Comparison of ENCODE assay signal across 8 cellular contexts in genomic region chr5:138336952-138337684, GRCh38. TPM values are rescaled to one million over a fixed set of nuclear protein-coding genes. Genes with fewer than 3 reads are reported as not detected.
DNase-seq lines count a peak whose midpoint lies in the region; ATAC-seq and TF ChIP-seq lines count a peak whose summit lies in the region.

No MANE protein-coding gene starts in this region.

- H3K4me1 ChIP-seq in duodenal mucosa (ENCODE audit: control insufficient read depth in 1 of 2, insufficient read depth in 2 of 2, low read length in 2 of 2) (peaks cover 22 to 23% of the 10 kb centered on the region in 2 donors), liver (ENCODE audit: control insufficient read depth in 4 of 4, insufficient read depth in 4 of 4, low read length in 3 of 4) (peaks cover 1 to 16% (median 9%) of the 10 kb centered on the region in 4 donors)

- TF ChIP-seq CTCF in liver (IDR thresholded peaks at IDR 0.05; ENCODE audit: low read depth, low read length, missing input control) = no peak

- H3K36me3 ChIP-seq in duodenal mucosa (ENCODE audit: control insufficient read depth in 1 of 2, insufficient read depth in 2 of 2, low read length in 2 of 2) (peaks cover 5 to 9% of the 10 kb centered on the region in 2 donors), liver (ENCODE audit: control insufficient read depth in 4 of 4, insufficient read depth in 3 of 4, low read depth in 1 of 4, low read length in 3 of 4) (peaks cover 0 to 8% (median 5%) of the 10 kb centered on the region in 4 donors)

- peak overlapping the region; percentile 76 to 83 for H3K9ac ChIP-seq in duodenal mucosa (ENCODE audit: low read depth in 1 of 2, low read length in 2 of 2)
- peak overlapping the region; percentile 67 to 78 for H3K9ac ChIP-seq in liver (ENCODE audit: low read depth in 1 of 2, low read length in 2 of 2)

- WGBS in liver = 19% methylated on average over 13 of the region's 13 CpGs

- no peaks in the 10 kb centered on the region for H3K9me3 ChIP-seq in duodenal mucosa (ENCODE audit: control insufficient read depth in 1 of 2, low read length in 2 of 2)
- H3K9me3 ChIP-seq in liver (ENCODE audit: control insufficient read depth in 4 of 4, low read length in 3 of 4) = no peaks in the 10 kb centered on the region

- H3K27me3 ChIP-seq in duodenal mucosa (ENCODE audit: control insufficient read depth in 1 of 2, insufficient read depth in 2 of 2, low read length in 2 of 2) (no peaks in the 10 kb centered on the region), liver (ENCODE audit: control insufficient read depth in 4 of 4, insufficient read depth in 4 of 4, low read length in 3 of 4) (no peaks in the 10 kb centered on the region)

- ATAC-seq in GM21423 (IDR thresholded peaks at IDR 0.05; ENCODE audit: unreplicated experiment) = peak; percentile 13

- DNase-seq in EL (peak; percentile 83), HUDEP-2 (lab: John Stamatoyannopoulos, UW; ENCODE audit: unreplicated experiment in 76 of 76) (peak in 39 of 76 experiments; percentile 36 to 85 (median 69)), SKM-1 (lab: John Stamatoyannopoulos, UW; ENCODE audit: unreplicated experiment) (peak; percentile 96), stromal cell of bone marrow (ENCODE audit: low read depth) (peak; percentile 71), NCI-H1092 treated with DMSO at 0.1 percent for 48 hours (lab: John Stamatoyannopoulos, UW) (no peak)

- H3K4me3 ChIP-seq in duodenal mucosa (ENCODE audit: low read depth in 1 of 2, low read length in 2 of 2) (peak overlapping the region; percentile 86 to 88), liver (ENCODE audit: low read depth in 1 of 3, low read length in 3 of 3) (peak overlapping the region; percentile 73 to 86 (median 74))

- H3K27ac ChIP-seq in duodenal mucosa (ENCODE audit: low read depth, low read length) (peak overlapping the region; percentile 92), liver (ENCODE audit: low read depth in 1 of 2, low read length in 2 of 2) (peak overlapping the region; percentile 95 to 99)

- TF ChIP-seq RAD21 in liver (IDR thresholded peaks at IDR 0.05) = no peak

TF ChIP-seq in liver, 16 proteins besides CTCF, POLR2A, EP300 and RAD21:
- TF ChIP-seq RXRA (IDR thresholded peaks at IDR 0.05) (no peak), EGR1 (IDR thresholded peaks at IDR 0.05; ENCODE audit: low read depth in 2 of 2) (no peak), JUND (IDR thresholded peaks at IDR 0.05) (peak; percentile 59 to 92), ZBTB33 (IDR thresholded peaks at IDR 0.05) (no peak), HNF4A (conservative IDR thresholded peaks at IDR 0.05) (no peak), HNF4G (IDR thresholded peaks at IDR 0.05) (no peak), SP1 (IDR thresholded peaks at IDR 0.05) (no peak), TAF1 (conservative IDR thresholded peaks at IDR 0.05) (no peak)

RNA-seq across cellular contexts. Expression of gene FAM53C, which starts 0.9 kb away (rescaled TPM):
- 10 to 100 TPM; 11.1 to 16.9 TPM for total RNA-seq in liver
- polyA plus RNA-seq in liver = 1 to 10 TPM; 4.2 to 6.6 TPM

RNA-seq across cellular contexts. Expression of gene CDC25C, which starts 5.5 kb away (rescaled TPM):
- 1 to 10 TPM in 1 of 2 donors, not detected in 1; 6.9 TPM for total RNA-seq in liver
- polyA plus RNA-seq in liver = under 1 TPM; 0.49 to 0.59 TPM

RNA-seq across cellular contexts. Expression of gene KDM3B, which starts 15.4 kb away (rescaled TPM):
- total RNA-seq in liver = 10 to 100 TPM; 29.2 to 39.6 TPM
- polyA plus RNA-seq in liver = 1 to 10 TPM; 6.8 to 8.4 TPM
